10 cellular contexts compared by ENCODE assay signal in genomic region chr6:125793280-125793679, GRCh38. TPM values are rescaled to one million over a fixed set of nuclear protein-coding genes. Genes with fewer than 3 reads are reported as not detected.
A peak's percentile ranks its signal among the peaks of the same experiment; 100 is the strongest.
DNase-seq lines count a peak whose midpoint lies in the region; FAIRE-seq and TF ChIP-seq lines count a peak whose summit lies in the region.
"Had no signal": no experiment of that assay in that cellular context is flagged by ENCODE, and none has a peak within 500 bp of the region (broad histone marks: within the 10 kb centered on the region; RNA-seq: fewer than 3 reads in every experiment).

No MANE protein-coding gene starts in this region.

- H3K4me3 Mint-ChIP-seq in Calu3 (ENCODE audit: low read depth, unreplicated experiment): peak overlapping the region; percentile 78
- H3K4me3 Mint-ChIP-seq in osteocyte (ENCODE audit: unreplicated experiment): peak overlapping the region; percentile 33

- FAIRE-seq in HTR-8/SVneo (lab: Jason Lieb, UNC): no peak

- H3K9me3 ChIP-seq in Loucy (ENCODE audit: insufficient read depth, low read depth, low read length): no peaks in the 10 kb centered on the region
- H3K9me3 ChIP-seq: lower lobe of right lung had no signal

- CTCF ChIA-PET in Calu3 (lab: Charles Lee): interaction anchor here (1.5 kb wide), 1 partner anchor 163 kb away, joined by 4 read pairs; the partner anchor contains the start of gene HINT3

- no peaks in the 10 kb centered on the region for H3F3A ChIP-seq in Loucy (ENCODE audit: low read depth)

- H3K27ac Mint-ChIP-seq in Calu3 (ENCODE audit: unreplicated experiment) (peak overlapping the region; percentile 55), osteocyte (ENCODE audit: unreplicated experiment) (peak overlapping the region; percentile 87)

- no peaks in the 10 kb centered on the region for H3K27me3 Mint-ChIP-seq in Calu3 (ENCODE audit: unreplicated experiment)
- no peaks in the 10 kb centered on the region for H3K27me3 Mint-ChIP-seq in osteocyte (ENCODE audit: unreplicated experiment)

- TF ChIP-seq CTCF in Calu3 (IDR thresholded peaks at IDR 0.05; ENCODE audit: unreplicated experiment) (no peak), Loucy (conservative IDR thresholded peaks at IDR 0.05; ENCODE audit: low read length) (no peak), choroid plexus epithelial cell (conservative IDR thresholded peaks at IDR 0.05; ENCODE audit: low read depth, low read length) (no peak), osteocyte (IDR thresholded peaks at IDR 0.05) (no peak), GM10266 (IDR thresholded peaks at IDR 0.05; ENCODE audit: control insufficient read depth, insufficient read depth, low read depth, missing control alignments) (no peak)

- H3K9me3 Mint-ChIP-seq in Calu3 (ENCODE audit: low read depth, unreplicated experiment) (no peaks in the 10 kb centered on the region), osteocyte (ENCODE audit: unreplicated experiment) (no peaks in the 10 kb centered on the region)

- no peaks in the 10 kb centered on the region for H3K36me3 ChIP-seq in Loucy (ENCODE audit: insufficient read depth, low read length)
- H3K36me3 ChIP-seq: lower lobe of right lung had no signal

- DNase-seq in Calu3 (no peak), choroid plexus epithelial cell (ENCODE audit: low read depth) (no peak), osteocyte (ENCODE audit: extremely low spot score, unreplicated experiment) (no peak), NCI-H524 (lab: John Stamatoyannopoulos, UW) (no peak), GM10266 (ENCODE audit: extremely low spot score) (no peak), HTR-8/SVneo (ENCODE audit: insufficient read length, low spot score) (no peak)
- DNase-seq in stimulated activated naive CD4-positive, alpha-beta T cell treated with Interleukin-2 at 50 U/mL for 16 hours (lab: John Stamatoyannopoulos, UW): no peak
- DNase-seq: lower lobe of right lung had no signal

- peak overlapping the region; percentile 90 for H3K9ac ChIP-seq in Loucy (ENCODE audit: low read depth, low read length, poor library complexity, severe bottlenecking)

- no TSS peak for BruUV-seq in Calu3 (replicated peaks; lab: Mats Ljungman, UMichigan)

- no peaks in the 10 kb centered on the region for H3K27me3 ChIP-seq in Loucy (ENCODE audit: insufficient read depth, low read length, poor library complexity, severe bottlenecking)

- H3K4me1 Mint-ChIP-seq in Calu3 (ENCODE audit: low read depth, unreplicated experiment): peaks cover 28% of the 10 kb centered on the region
- H3K4me1 Mint-ChIP-seq in osteocyte (ENCODE audit: unreplicated experiment): peaks cover 55% of the 10 kb centered on the region

- H4K20me1 ChIP-seq in Loucy (ENCODE audit: insufficient read depth, low read length, poor library complexity, severe bottlenecking): peaks cover 14% of the 10 kb centered on the region

- peaks cover 73% of the 10 kb centered on the region for H3K79me2 ChIP-seq in Loucy (ENCODE audit: insufficient read depth, low read length)

- H3K4me2 ChIP-seq in Loucy (ENCODE audit: low read depth, low read length, poor library complexity, severe bottlenecking): peak overlapping the region; percentile 74

- no peaks in the 10 kb centered on the region for H3K9me2 ChIP-seq in Loucy (replicated peaks; ENCODE audit: low read depth, low read length)

- intact Hi-C loops in Calu3 (cut with micrococcal nuclease; ENCODE audit: unreplicated experiment): loop anchor here (5.0 kb wide), 1 partner anchor 74 kb away; no protein-coding TSS in a partner anchor

- H3K4me3 ChIP-seq in Loucy (ENCODE audit: low read length, poor library complexity, severe bottlenecking): peak overlapping the region; percentile 82
- H3K4me3 ChIP-seq in choroid plexus epithelial cell (ENCODE audit: low read depth, low read length): peak overlapping the region; percentile 15
- H3K4me3 ChIP-seq: lower lobe of right lung had no signal

- H3K36me3 Mint-ChIP-seq in Calu3 (ENCODE audit: insufficient read depth, unreplicated experiment) (peaks cover 29% of the 10 kb centered on the region), osteocyte (ENCODE audit: unreplicated experiment) (peaks cover 4% of the 10 kb centered on the region)

- H2AFZ ChIP-seq in Loucy (ENCODE audit: low read length): no peak overlapping the region

- H3K4me1 ChIP-seq in Loucy (ENCODE audit: insufficient read depth, low read length, poor library complexity, severe bottlenecking): peaks cover 53% of the 10 kb centered on the region

RNA-seq across cellular contexts. Expression of gene NCOA7, which starts 2.5 kb away (rescaled TPM):
- total RNA-seq in Calu3 (2022) (97.1 and 102 TPM in 2 replicates), osteocyte (63.5 and 65.7 TPM in 2 replicates)

RNA-seq across cellular contexts. Expression of gene HEY2, which starts 43.8 kb away (rescaled TPM):
- total RNA-seq in Calu3 (2022) (0.47 and 0.64 TPM in 2 replicates), osteocyte (22.7 and 25.8 TPM in 2 replicates)
- total RNA-seq: T-helper 1 cell treated with Interleukin-12 subunit alpha and Interleukin-12 subunit beta and Interleukin-4 antibody, amounts not matched to agents 30 ng/mL and 1 ng/mL, for 36 hours had no signal

Comparison
In these comparisons a context has a peak if more than half of its experiments do, and no peak if none do; other contexts are left out.
1. RNA of gene HEY2, which starts 43.8 kb away (total RNA-seq): 22.7 to 25.8 TPM in osteocyte; 0.47 to 0.64 TPM in Calu3; every median in the first group is over 10 times any median in the second.